Comparison of ENCODE assay signal across 24 cellular contexts in genomic region chr17:82113941-82114340, GRCh38. TPM values are rescaled to one million over a fixed set of nuclear protein-coding genes. Genes with fewer than 3 reads are reported as not detected.
A peak's percentile ranks its signal among the peaks of the same experiment; 100 is the strongest.
DNase-seq lines count a peak whose midpoint lies in the region; ATAC-seq, FAIRE-seq and TF ChIP-seq lines count a peak whose summit lies in the region.
"Had no signal": no experiment of that assay in that cellular context is flagged by ENCODE, and none has a peak within 500 bp of the region (broad histone marks: within the 10 kb centered on the region; RNA-seq: fewer than 3 reads in every experiment).

No MANE protein-coding gene starts in this region.

- H3K4me1 ChIP-seq in astrocyte (ENCODE audit: insufficient read depth, low read length) (no peaks in the 10 kb centered on the region), upper lobe of left lung (peaks cover 0 to 52% (median 8%) of the 10 kb centered on the region in 4 donors)
- H3K4me1 ChIP-seq: HAP-1 had no signal

- H3K27me3 ChIP-seq in astrocyte (ENCODE audit: insufficient read depth, low read length) (no peaks in the 10 kb centered on the region), upper lobe of left lung (no peaks in the 10 kb centered on the region)
- H3K27me3 ChIP-seq: BLaER1, SJCRH30 had no signal

- TF ChIP-seq POLR2A in upper lobe of left lung (IDR thresholded peaks at IDR 0.05) = no peak

- TF ChIP-seq EP300 in upper lobe of left lung (IDR thresholded peaks at IDR 0.05) = no peak

- no peak for ATAC-seq in upper lobe of left lung (ENCODE audit: low FRiP score in 2 of 2)
- no peak for ATAC-seq in GM21717 (IDR thresholded peaks at IDR 0.05; ENCODE audit: unreplicated experiment)
- ATAC-seq: CD8-positive, alpha-beta T cell; GM12878; Panc1 had no signal

- peak overlapping the region; percentile 12 for H3K27ac Mint-ChIP-seq in astrocyte (ENCODE audit: unreplicated experiment)
- peak overlapping the region; percentile 59 for H3K27ac Mint-ChIP-seq in nephron progenitor cell
- H3K27ac Mint-ChIP-seq: CD8-positive, alpha-beta T cell had no signal

- H3K9me3 ChIP-seq in astrocyte (ENCODE audit: insufficient read depth, low read depth, low read length) (no peaks in the 10 kb centered on the region), upper lobe of left lung (no peaks in the 10 kb centered on the region)
- H3K9me3 ChIP-seq: BLaER1, HAP-1, SJCRH30 had no signal

- H3K4me3 ChIP-seq in LNCaP clone FGC (ENCODE audit: low read depth, low read length) (no peak overlapping the region), astrocyte (ENCODE audit: insufficient read depth, low read depth, low read length) (no peak overlapping the region), upper lobe of left lung (no peak overlapping the region)
- H3K4me3 ChIP-seq: BLaER1, GM12878, GM23248, HAP-1, SJCRH30 had no signal

- H4K20me1 ChIP-seq in astrocyte (ENCODE audit: insufficient read depth, low read length) = peaks cover 12% of the 10 kb centered on the region
- H4K20me1 ChIP-seq: BLaER1 had no signal

- H3K27ac ChIP-seq in astrocyte (ENCODE audit: low read depth, low read length) (no peak overlapping the region), upper lobe of left lung (peak overlapping the region; percentile 67 to 92 (median 80))
- H3K27ac ChIP-seq: BLaER1, GM23248, SJCRH30 had no signal

- no peaks in the 10 kb centered on the region for H3K36me3 ChIP-seq in astrocyte (ENCODE audit: insufficient read depth, low read length)
- H3K36me3 ChIP-seq in upper lobe of left lung = peaks cover 0 to 3% (median 0%) of the 10 kb centered on the region in 4 donors
- H3K36me3 ChIP-seq: SJCRH30 had no signal

- FAIRE-seq in astrocyte (lab: Jason Lieb, UNC) = no peak
- FAIRE-seq: GM12878 had no signal

- TF ChIP-seq CTCF in LNCaP clone FGC (IDR thresholded peaks at IDR 0.05; ENCODE audit: control insufficient read depth, extremely low read depth, insufficient read depth) (no peak), astrocyte (IDR thresholded peaks at IDR 0.05; ENCODE audit: insufficient read depth, low read depth, low read length) (no peak), nephron progenitor cell (IDR thresholded peaks at IDR 0.05) (no peak), upper lobe of left lung (IDR thresholded peaks at IDR 0.05) (no peak)

- H3K4me1 Mint-ChIP-seq in astrocyte (ENCODE audit: low read depth, unreplicated experiment) (peaks cover 10% of the 10 kb centered on the region), nephron progenitor cell (peaks cover 61% of the 10 kb centered on the region)

- H3K79me2 ChIP-seq in astrocyte (ENCODE audit: insufficient read depth, low read length) = no peaks in the 10 kb centered on the region

- H2AFZ ChIP-seq in astrocyte (ENCODE audit: low read depth, low read length) = no peak overlapping the region
- H2AFZ ChIP-seq: GM23248 had no signal

- WGBS in upper lobe of left lung, 2 donors = 88 to 92% methylated on average over 13 of the region's 13 CpGs

- H3K36me3 Mint-ChIP-seq in astrocyte (ENCODE audit: low read depth, unreplicated experiment) (peaks cover 14% of the 10 kb centered on the region), nephron progenitor cell (ENCODE audit: low read depth) (peaks cover 32% of the 10 kb centered on the region)

- H3K27me3 Mint-ChIP-seq in astrocyte (ENCODE audit: low read depth, unreplicated experiment) = no peaks in the 10 kb centered on the region
- no peaks in the 10 kb centered on the region for H3K27me3 Mint-ChIP-seq in nephron progenitor cell (ENCODE audit: low read depth, poor library complexity)

- no peak overlapping the region for H3K4me2 ChIP-seq in astrocyte (ENCODE audit: low read length)
- H3K4me2 ChIP-seq: BLaER1 had no signal

- peak; percentile 31 for DNase-seq in LNCaP clone FGC (ENCODE audit: low read depth)
- DNase-seq in astrocyte (ENCODE audit: low read depth) = no peak
- DNase-seq in nephron progenitor cell = no peak
- no peak for DNase-seq in upper lobe of left lung
- no peak for DNase-seq in CD1c-positive myeloid dendritic cell (ENCODE audit: extremely low spot score)
- DNase-seq in SW480 (ENCODE audit: low spot score) = no peak
- DNase-seq: ACHN; CD8-positive, alpha-beta T cell; DND-41; GM23248; KG1; NCI-H1092 treated with DMSO at 0.1 percent for 48 hours; NCI-H146; NCI-H2029; NCI-H2171; NCI-H345; NCI-H524; NCI-H82; SJCRH30 had no signal

- H3K9ac ChIP-seq in astrocyte (ENCODE audit: low read length) = no peak overlapping the region
- H3K9ac ChIP-seq: BLaER1, GM23248 had no signal

- no peaks in the 10 kb centered on the region for H3K9me3 Mint-ChIP-seq in astrocyte (ENCODE audit: unreplicated experiment)
- no peaks in the 10 kb centered on the region for H3K9me3 Mint-ChIP-seq in nephron progenitor cell
- H3K9me3 Mint-ChIP-seq: CD8-positive, alpha-beta T cell had no signal

- no peak overlapping the region for H3K4me3 Mint-ChIP-seq in astrocyte (ENCODE audit: unreplicated experiment)
- H3K4me3 Mint-ChIP-seq in nephron progenitor cell = peak overlapping the region; percentile 15
- H3K4me3 Mint-ChIP-seq: CD8-positive, alpha-beta T cell had no signal

RNA-seq across cellular contexts. Expression of gene FASN, which starts 15.9 kb away (rescaled TPM):
- total RNA-seq in astrocyte (156 and 203 TPM in 2 replicates), upper lobe of left lung (100 to 1,000 TPM; 191 to 805 (median 577) TPM)

RNA-seq across cellular contexts. Expression of gene DUS1L, which starts 48.3 kb away (rescaled TPM):
- total RNA-seq in astrocyte (55.1 and 59.5 TPM in 2 replicates), upper lobe of left lung (100 to 1,000 TPM in 3 of 6 donors, 10 to 100 TPM in 3; 53.5 to 183 (median 106) TPM)
